ENCODE assay signal across 21 cellular contexts in genomic region chr17:49980703-49981197, GRCh38. TPM values are rescaled to one million over a fixed set of nuclear protein-coding genes. Genes with fewer than 3 reads are reported as not detected.
DNase-seq lines count a peak whose midpoint lies in the region; ATAC-seq and TF ChIP-seq lines count a peak whose summit lies in the region.
"Had no signal": no experiment of that assay in that cellular context is flagged by ENCODE, and none has a peak within 500 bp of the region (broad histone marks: within the 10 kb centered on the region; RNA-seq: fewer than 3 reads in every experiment).

No MANE protein-coding gene starts in this region.

- no peak for TF ChIP-seq POLR2A in esophagus muscularis mucosa (IDR thresholded peaks at IDR 0.05; ENCODE audit: low read depth)

- DNase-seq in MG63 (peak; percentile 77), NCI-H526 treated with DMSO at 0.1 percent for 48 hours (lab: John Stamatoyannopoulos, UW) (peak; percentile 39), ecto neural progenitor cell (ENCODE audit: low spot score) (peak; percentile 91), neural progenitor cell (ENCODE audit: low spot score) (peak; percentile 91), DMS53 (lab: John Stamatoyannopoulos, UW) (no peak), esophagus muscularis mucosa (ENCODE audit: extremely low spot score) (no peak)
- DNase-seq: activated CD8-positive, alpha-beta T cell treated with anti-CD3 and anti-CD28 coated beads for 36 hours; activated naive CD8-positive, alpha-beta T cell treated with anti-CD3 and anti-CD28 coated beads, Interleukin-2, amount 10 ng/mL, durations not matched to agents 7 days and 5 days; activated T-cell treated with anti-CD3 and anti-CD28 coated beads, Interleukin-2, amount 50 U/mL, for 72 hours; C1 segment of cervical spinal cord; DMS153; KBM-7; left cardiac atrium; mucosa of descending colon; NCI-H1048; ovary; stimulated activated CD4-positive, alpha-beta T cell treated with anti-CD3 and anti-CD28 coated beads, Interleukin-2, amount 100 ng/mL, for 48 hours had no signal

- TF ChIP-seq CTCF in neural progenitor cell (IDR thresholded peaks at IDR 0.05) (no peak), esophagus muscularis mucosa (IDR thresholded peaks at IDR 0.05) (no peak)

- peak overlapping the region; percentile 68 for H2AFZ ChIP-seq in neural progenitor cell (replicated peaks)

- no peak for ATAC-seq in HG03442 (IDR thresholded peaks at IDR 0.05; ENCODE audit: unreplicated experiment)
- ATAC-seq: activated CD8-positive, alpha-beta T cell treated with anti-CD3 and anti-CD28 coated beads for 36 hours; activated T-cell treated with anti-CD3 and anti-CD28 coated beads, Interleukin-2, amount 50 U/mL, for 72 hours; left cardiac atrium; mucosa of descending colon had no signal

- H3K27ac Mint-ChIP-seq in neural progenitor cell, result no peak overlapping the region
- H3K27ac Mint-ChIP-seq: activated CD8-positive, alpha-beta T cell treated with anti-CD3 and anti-CD28 coated beads for 36 hours; activated naive CD8-positive, alpha-beta T cell treated with anti-CD3 and anti-CD28 coated beads, Interleukin-2, amount 10 ng/mL, durations not matched to agents 7 days and 5 days; activated T-cell treated with anti-CD3 and anti-CD28 coated beads, Interleukin-2, amount 50 U/mL, for 72 hours had no signal

- peaks cover 18% of the 10 kb centered on the region for H3K4me1 Mint-ChIP-seq in neural progenitor cell
- H3K4me1 Mint-ChIP-seq: activated naive CD8-positive, alpha-beta T cell treated with anti-CD3 and anti-CD28 coated beads, Interleukin-2, amount 10 ng/mL, durations not matched to agents 7 days and 5 days had no signal

- no peak overlapping the region for H3K4me3 Mint-ChIP-seq in neural progenitor cell
- H3K4me3 Mint-ChIP-seq: activated CD8-positive, alpha-beta T cell treated with anti-CD3 and anti-CD28 coated beads for 36 hours; activated naive CD8-positive, alpha-beta T cell treated with anti-CD3 and anti-CD28 coated beads, Interleukin-2, amount 10 ng/mL, durations not matched to agents 7 days and 5 days; activated T-cell treated with anti-CD3 and anti-CD28 coated beads, Interleukin-2, amount 50 U/mL, for 72 hours had no signal

- no peaks in the 10 kb centered on the region for H3K9me3 Mint-ChIP-seq in neural progenitor cell
- H3K9me3 Mint-ChIP-seq: activated CD8-positive, alpha-beta T cell treated with anti-CD3 and anti-CD28 coated beads for 36 hours; activated naive CD8-positive, alpha-beta T cell treated with anti-CD3 and anti-CD28 coated beads, Interleukin-2, amount 10 ng/mL, durations not matched to agents 7 days and 5 days; activated T-cell treated with anti-CD3 and anti-CD28 coated beads, Interleukin-2, amount 50 U/mL, for 72 hours had no signal

- H4K20me1 ChIP-seq in neural progenitor cell (ENCODE audit: low read depth), result no peaks in the 10 kb centered on the region

- H3K9me3 ChIP-seq in MG63 (no peaks in the 10 kb centered on the region), neural progenitor cell (ENCODE audit: low read depth) (no peaks in the 10 kb centered on the region), esophagus muscularis mucosa (no peaks in the 10 kb centered on the region)
- H3K9me3 ChIP-seq: mucosa of descending colon, ovary, thoracic aorta had no signal

- H3K36me3 ChIP-seq in MG63 (no peaks in the 10 kb centered on the region), neural progenitor cell (no peaks in the 10 kb centered on the region), esophagus muscularis mucosa (no peaks in the 10 kb centered on the region)
- H3K36me3 ChIP-seq: ovary, thoracic aorta had no signal

- H3K27ac ChIP-seq in neural progenitor cell (peak overlapping the region; percentile 62), esophagus muscularis mucosa (replicated peaks in 1 of 4) (no peak overlapping the region)
- H3K27ac ChIP-seq: ovary, thoracic aorta had no signal

- H3K9ac ChIP-seq in neural progenitor cell, result no peak overlapping the region

- intact Hi-C loops in esophagus muscularis mucosa (cut with DNase I), result no loop called here

- 48% methylated on average over 7 of the region's 7 CpGs for WGBS in esophagus muscularis mucosa

- H3F3A ChIP-seq in neural progenitor cell (ENCODE audit: low read depth), result peaks cover 55% of the 10 kb centered on the region

- H3K4me3 ChIP-seq in MG63 (no peak overlapping the region), neural progenitor cell (no peak overlapping the region), esophagus muscularis mucosa (no peak overlapping the region)
- H3K4me3 ChIP-seq: mucosa of descending colon, ovary, thoracic aorta had no signal

- no peak for TF ChIP-seq EP300 in esophagus muscularis mucosa (IDR thresholded peaks at IDR 0.05)

- peak overlapping the region; percentile 55 for H3K4me2 ChIP-seq in neural progenitor cell

- no peaks in the 10 kb centered on the region for H3K36me3 Mint-ChIP-seq in neural progenitor cell
- H3K36me3 Mint-ChIP-seq: activated naive CD8-positive, alpha-beta T cell treated with anti-CD3 and anti-CD28 coated beads, Interleukin-2, amount 10 ng/mL, durations not matched to agents 7 days and 5 days had no signal

- no peaks in the 10 kb centered on the region for H3K79me2 ChIP-seq in neural progenitor cell (ENCODE audit: low read depth)

- peaks cover 58% of the 10 kb centered on the region for H3K4me1 ChIP-seq in neural progenitor cell
- H3K4me1 ChIP-seq in esophagus muscularis mucosa, result no peaks in the 10 kb centered on the region

- peaks cover 32% of the 10 kb centered on the region for H3K27me3 Mint-ChIP-seq in neural progenitor cell (ENCODE audit: insufficient read depth, low read depth)

- H3K27me3 ChIP-seq in MG63 (no peaks in the 10 kb centered on the region), neural progenitor cell (peaks cover 10% of the 10 kb centered on the region), esophagus muscularis mucosa (peaks cover 0 to 97% (median 3%) of the 10 kb centered on the region in 4 donors)
- H3K27me3 ChIP-seq: ovary had no signal

RNA-seq across cellular contexts. Expression of gene DLX4, which starts 11.8 kb away (rescaled TPM):
- 6.1 and 8.6 TPM in 2 replicates for total RNA-seq in MG63 (2014; rRNA removed; shearing (Covaris generic); ENCODE audit: low replicate concordance)
- total RNA-seq in neural progenitor cell (ENCODE audit: low replicate concordance) (0.53 TPM in 1 of 2 replicates, not detected in the other), esophagus muscularis mucosa (not detected)
- total RNA-seq: fibroblast of lung, thoracic aorta had no signal

RNA-seq across cellular contexts. Expression of gene DLX3, which starts 14.3 kb away (rescaled TPM):
- 2.5 and 5.3 TPM in 2 replicates for total RNA-seq in MG63 (2014; rRNA removed; shearing (Covaris generic); ENCODE audit: low replicate concordance)
- total RNA-seq in neural progenitor cell (ENCODE audit: low replicate concordance) (0.04 and 0.87 TPM in 2 replicates), esophagus muscularis mucosa (under 1 TPM in 1 of 4 donors, not detected in 3; 0.32 TPM)
- total RNA-seq: activated CD8-positive, alpha-beta T cell treated with anti-CD3 and anti-CD28 coated beads for 36 hours; activated naive CD8-positive, alpha-beta T cell treated with anti-CD3 and anti-CD28 coated beads, Interleukin-2, amount 10 ng/mL, durations not matched to agents 7 days and 5 days; fibroblast of lung; NCI-H460 had no signal

Comparison
In these comparisons a context has a peak if more than half of its experiments do, and no peak if none do; other contexts are left out.
1. DNase-seq: peak in MG63 (single experiment), NCI-H526 treated with DMSO at 0.1 percent for 48 hours (single experiment), ecto neural progenitor cell (single experiment) and neural progenitor cell (single experiment); none in DMS53 (single experiment) and esophagus muscularis mucosa (single experiment).